ENCODE assay signal across 10 cellular contexts in genomic region chr20:32974204-32975064, GRCh38. TPM values are rescaled to one million over a fixed set of nuclear protein-coding genes. Genes with fewer than 3 reads are reported as not detected.
"Had no signal": no experiment of that assay in that cellular context is flagged by ENCODE, and none has a peak within 500 bp of the region (broad histone marks: within the 10 kb centered on the region; RNA-seq: fewer than 3 reads in every experiment).

No MANE protein-coding gene starts in this region.

RNA-seq across cellular contexts. Expression of gene SUN5, which starts 29.8 kb away (rescaled TPM):
- total RNA-seq: breast epithelium; cerebellum; dermis microvascular lymphatic vessel endothelial cell; esophagus squamous epithelium; left lung; psoas muscle; right lobe of liver; T-helper 1 cell treated with Interleukin-12 subunit alpha and Interleukin-12 subunit beta and Interleukin-4 antibody, amounts not matched to agents 30 ng/mL and 1 ng/mL, for 36 hours; temporal lobe; urinary bladder had no signal
- polyA plus RNA-seq: psoas muscle, urinary bladder had no signal

RNA-seq across cellular contexts. Expression of gene BPIFB2, which starts 33.1 kb away (rescaled TPM):
- total RNA-seq: cerebellum; dermis microvascular lymphatic vessel endothelial cell; psoas muscle; T-helper 1 cell treated with Interleukin-12 subunit alpha and Interleukin-12 subunit beta and Interleukin-4 antibody, amounts not matched to agents 30 ng/mL and 1 ng/mL, for 36 hours; temporal lobe; urinary bladder had no signal
- polyA plus RNA-seq: psoas muscle, urinary bladder had no signal

RNA-seq across cellular contexts. Expression of gene BPIFB6, which starts 57.0 kb away (rescaled TPM):
- total RNA-seq: breast epithelium; cerebellum; dermis microvascular lymphatic vessel endothelial cell; esophagus squamous epithelium; left lung; psoas muscle; right lobe of liver; T-helper 1 cell treated with Interleukin-12 subunit alpha and Interleukin-12 subunit beta and Interleukin-4 antibody, amounts not matched to agents 30 ng/mL and 1 ng/mL, for 36 hours; temporal lobe; urinary bladder had no signal
- polyA plus RNA-seq: psoas muscle, urinary bladder had no signal
